In genomic region chr2:189658281-189658680, GRCh38 we compare ENCODE assay signal across 14 cellular contexts. TPM values are rescaled to one million over a fixed set of nuclear protein-coding genes. Genes with fewer than 3 reads are reported as not detected.
DNase-seq lines count a peak whose midpoint lies in the region; ATAC-seq, FAIRE-seq and TF ChIP-seq lines count a peak whose summit lies in the region.
"Had no signal": no experiment of that assay in that cellular context is flagged by ENCODE, and none has a peak within 500 bp of the region (broad histone marks: within the 10 kb centered on the region; RNA-seq: fewer than 3 reads in every experiment).

No MANE protein-coding gene starts in this region.

- H3K27ac ChIP-seq in H1 (ENCODE audit: low read depth, low read length), result no peak overlapping the region
- H3K27ac ChIP-seq: body of pancreas, RWPE1, vagina had no signal

- no peak overlapping the region for H2BK120ac ChIP-seq in H1 (replicated peaks; ENCODE audit: low read depth, low read length)

- POLR2A ChIA-PET in T-cell (lab: Charles Lee), result interaction anchor here (0.5 to 1.1 kb wide), 5 partner anchors 14 to 70 kb away, joined by 3 to 4 read pairs (median 3); no protein-coding TSS in a partner anchor
- POLR2A ChIA-PET in H1 (lab: Charles Lee; ENCODE audit: partially characterized antibody), result no interaction called here

- no peak for FAIRE-seq in H1 (lab: Jason Lieb, UNC)
- no peak for FAIRE-seq in frontal cortex (lab: Jason Lieb, UNC)
- FAIRE-seq: G401.6 had no signal

- no peak overlapping the region for H3K56ac ChIP-seq in H1 (replicated peaks; ENCODE audit: insufficient read length, low read depth, low read length)

- no peaks in the 10 kb centered on the region for H3K27me3 Mint-ChIP-seq in activated T-cell treated with anti-CD3 and anti-CD28 coated beads, Interleukin-2, amount 50 U/mL, for 24 hours
- H3K27me3 Mint-ChIP-seq in T-cell, result no peaks in the 10 kb centered on the region

- 0 out of 2 replicates have a peak overlapping the region, but pooled peaks have one; percentile 68 for H2AFZ ChIP-seq in H1 (ENCODE audit: low read length)

- DNase-seq in activated T-cell treated with anti-CD3 and anti-CD28 coated beads, Interleukin-2, amount 50 U/mL, for 24 hours, result no peak
- DNase-seq in activated T-cell treated with anti-CD3 and anti-CD28 coated beads, Interleukin-2, amount 50 U/mL, for 1 hour, result no peak
- DNase-seq in T-cell (peak in 18 of 34 experiments; percentile 8 to 44 (median 28)), H1 (ENCODE audit: low read depth in 1 of 2, low spot score in 2 of 2) (no peak), foreskin melanocyte (no peak), left lobe of liver (ENCODE audit: low spot score) (no peak), frontal cortex (ENCODE audit: low spot score in 2 of 2) (no peak)
- DNase-seq in stimulated activated naive CD8-positive, alpha-beta T cell treated with anti-CD3 and anti-CD28 coated beads, Interleukin-15, Interleukin-2, amounts not matched to agents 100 U/mL and 50 U/mL, for 24 hours, result peak; percentile 28
- DNase-seq: body of pancreas had no signal

- no peak overlapping the region for H3K18ac ChIP-seq in H1 (ENCODE audit: extremely low read depth, low read length)

- ATAC-seq in T-cell (replicated peaks in 1 of 4) (peak in 3 of 4 experiments; percentile 18 to 31 (median 26)), left lobe of liver (no peak)
- ATAC-seq in stimulated activated naive CD8-positive, alpha-beta T cell treated with anti-CD3 and anti-CD28 coated beads, Interleukin-15, Interleukin-2, amounts not matched to agents 100 U/mL and 50 U/mL, for 24 hours, result no peak
- ATAC-seq: body of pancreas, K562, WTC11 had no signal

- peaks cover 0 to 5% (median 0%) of the 10 kb centered on the region in 4 experiments; a peak in 2 of 7 replicates for H3K4me1 ChIP-seq in H1 (replicated peaks in 1 of 4; ENCODE audit: control insufficient read depth in 3 of 4, insufficient read depth in 4 of 4, low read length in 3 of 4)

- TF ChIP-seq POLR2A in H1 (IDR thresholded peaks at IDR 0.05; ENCODE audit: control extremely low read depth in 1 of 2, low read depth in 2 of 2, low read length in 2 of 2), result no peak

- H4K20me1 ChIP-seq in H1 (replicated peaks in 1 of 2; ENCODE audit: control insufficient read depth in 1 of 2, insufficient read depth in 2 of 2, low read length in 2 of 2), result no peaks in the 10 kb centered on the region

- no peak overlapping the region for H3K9ac ChIP-seq in H1 (replicated peaks in 1 of 4; ENCODE audit: extremely low read depth in 1 of 4, low read depth in 3 of 4, low read length in 3 of 4)

- peaks cover 0 to 3% of the 10 kb centered on the region in 2 experiments; a peak in 1 of 4 replicates for H3K9me3 ChIP-seq in H1 (ENCODE audit: insufficient read depth in 2 of 2, low read depth in 1 of 2, low read length in 1 of 2)
- H3K9me3 ChIP-seq: body of pancreas, vagina had no signal

- H3K4me3 Mint-ChIP-seq in activated T-cell treated with anti-CD3 and anti-CD28 coated beads, Interleukin-2, amount 50 U/mL, for 24 hours, result peak overlapping the region; percentile 48
- peak overlapping the region; percentile 32 to 65 (median 53) for H3K4me3 Mint-ChIP-seq in T-cell
- H3K4me3 Mint-ChIP-seq: WTC11 had no signal

- no peak overlapping the region for H2BK5ac ChIP-seq in H1 (ENCODE audit: low read depth, low read length)

- H3K27ac Mint-ChIP-seq in activated T-cell treated with anti-CD3 and anti-CD28 coated beads, Interleukin-2, amount 50 U/mL, for 24 hours, result peak overlapping the region; percentile 50
- peak overlapping the region; percentile 95 to 97 for H3K27ac Mint-ChIP-seq in T-cell
- H3K27ac Mint-ChIP-seq: WTC11 had no signal

- no peaks in the 10 kb centered on the region for H3K36me3 Mint-ChIP-seq in activated T-cell treated with anti-CD3 and anti-CD28 coated beads, Interleukin-2, amount 50 U/mL, for 24 hours (ENCODE audit: low read depth)
- no peaks in the 10 kb centered on the region for H3K36me3 Mint-ChIP-seq in T-cell

- 91% methylated on average over 2 of the region's 2 CpGs; no CpG with 5 or more reads in 1 of the 2 experiments for WGBS in H1 (ENCODE audit: extremely low coverage in 1 of 2, insufficient coverage in 1 of 2, insufficient read length in 1 of 2, insufficient replicate concordance in 2 of 2, low coverage in 1 of 2, low lambda C conversion rate in 2 of 2, missing lambda C conversion rate in 1 of 2), 2 experiments

- peaks cover 40% of the 10 kb centered on the region for H3K4me1 Mint-ChIP-seq in activated T-cell treated with anti-CD3 and anti-CD28 coated beads, Interleukin-2, amount 50 U/mL, for 24 hours (ENCODE audit: low read depth)
- H3K4me1 Mint-ChIP-seq in T-cell, result peaks cover 38 to 60% (median 50%) of the 10 kb centered on the region in 3 donors

- no peaks in the 10 kb centered on the region for H3K36me3 ChIP-seq in H1 (ENCODE audit: control insufficient read depth in 2 of 4, insufficient read depth in 4 of 4, low read length in 3 of 4)
- H3K36me3 ChIP-seq: vagina had no signal

- H3K9me3 Mint-ChIP-seq in activated T-cell treated with anti-CD3 and anti-CD28 coated beads, Interleukin-2, amount 50 U/mL, for 24 hours, result no peaks in the 10 kb centered on the region
- no peaks in the 10 kb centered on the region for H3K9me3 Mint-ChIP-seq in T-cell

- no peak overlapping the region for H3K14ac ChIP-seq in H1 (ENCODE audit: insufficient read length)

- no peak overlapping the region for H2AK5ac ChIP-seq in H1 (ENCODE audit: low read depth, low read length)

- H3K79me1 ChIP-seq in H1 (ENCODE audit: low read depth, low read length), result no peaks in the 10 kb centered on the region; the same call in 1 of the 2 replicates

- H2BK15ac ChIP-seq in H1 (ENCODE audit: low read length), result no peak overlapping the region

- H2BK20ac ChIP-seq in H1 (ENCODE audit: low read length), result no peak overlapping the region

- no peak overlapping the region for H3K4ac ChIP-seq in H1 (replicated peaks; ENCODE audit: insufficient read length, low read depth, low read length)

- H4K91ac ChIP-seq in H1 (replicated peaks; ENCODE audit: insufficient read length, low read length), result no peak overlapping the region

- peaks cover 0 to 17% of the 10 kb centered on the region in 2 experiments for H3K79me2 ChIP-seq in H1 (ENCODE audit: control insufficient read depth in 1 of 2, insufficient read depth in 2 of 2, low read length in 2 of 2)

- no peaks in the 10 kb centered on the region for H3K27me3 ChIP-seq in H1 (replicated peaks in 1 of 4; ENCODE audit: control insufficient read depth in 3 of 4, extremely low read depth in 1 of 4, insufficient read depth in 3 of 4, low read length in 3 of 4)
- H3K27me3 ChIP-seq: body of pancreas, vagina had no signal

- H4K5ac ChIP-seq in H1 (ENCODE audit: insufficient read length, low read depth, low read length), result no peak overlapping the region

- no peak overlapping the region for H3K4me3 ChIP-seq in H1 (ENCODE audit: extremely low read depth in 1 of 4, insufficient read depth in 2 of 4, low read depth in 3 of 4, low read length in 4 of 4)
- H3K4me3 ChIP-seq: body of pancreas, K562, vagina had no signal

- CTCF ChIA-PET in T-cell (lab: Charles Lee), result interaction anchor here (0.6 to 9.1 kb wide), 14 partner anchors 15 to 812 kb away, joined by 3 to 74 read pairs (median 6); partner anchors contain the start of genes ANKAR (in 2 of the 2), OSGEPL1 (in 2 of the 2) and SLC40A1 (in 1 of the 2)
- CTCF ChIA-PET in H1 (lab: Charles Lee; ENCODE audit: partially characterized antibody), result interaction anchor here (0.6 to 6.3 kb wide), 14 partner anchors 15 to 261 kb away, joined by 3 to 82 read pairs (median 6); partner anchors contain the start of genes ANKAR and OSGEPL1

- no peak for TF ChIP-seq CTCF in H1 (IDR thresholded peaks at IDR 0.05; ENCODE audit: control extremely low read depth in 1 of 3, insufficient read depth in 1 of 3, low read depth in 1 of 3, low read length in 3 of 3)

- peaks cover 2% of the 10 kb centered on the region; the same call in 1 of the 2 replicates for H3K23me2 ChIP-seq in H1 (ENCODE audit: low read depth, low read length)

- H4K8ac ChIP-seq in H1 (ENCODE audit: extremely low read depth, insufficient read depth, low read length), result no peak overlapping the region

- TF ChIP-seq EP300 in H1 (IDR thresholded peaks at IDR 0.05; ENCODE audit: borderline replicate concordance in 1 of 2, low read depth in 2 of 2, low read length in 2 of 2), result no peak

- no peak overlapping the region for H3K4me2 ChIP-seq in H1 (ENCODE audit: insufficient read depth in 1 of 2, low read depth in 2 of 2, low read length in 2 of 2)

- H2BK12ac ChIP-seq in H1 (ENCODE audit: low read depth, low read length), result no peak overlapping the region

- peak overlapping the region; percentile 47 for H3K23ac ChIP-seq in H1 (ENCODE audit: insufficient read length)

- no peak for TF ChIP-seq RAD21 in H1 (IDR thresholded peaks at IDR 0.05 in 1 of 2, conservative IDR thresholded peaks at IDR 0.05 in 1 of 2; ENCODE audit: low read depth in 2 of 2, low read length in 2 of 2)

TF ChIP-seq in H1, 55 proteins besides CTCF, POLR2A, EP300 and RAD21 (continues in another document):
- TF ChIP-seq GTF2F1 (IDR thresholded peaks at IDR 0.05; ENCODE audit: borderline replicate concordance, low read depth, low read length) (no peak), CHD2 (IDR thresholded peaks at IDR 0.05; ENCODE audit: low read length) (no peak), KDM5A (IDR thresholded peaks at IDR 0.05; ENCODE audit: low read length) (no peak), FOSL1 (IDR thresholded peaks at IDR 0.05; ENCODE audit: insufficient read depth, low read depth, low read length) (no peak)

RNA-seq across cellular contexts. Expression of gene ASNSD1, which starts 3.0 kb away (rescaled TPM):
- total RNA-seq in T-cell (10 to 100 TPM; 31.7 to 43.8 (median 35.9) TPM), left lobe of liver (19.1 TPM), frontal cortex (133 TPM)
- total RNA-seq in H1 (2021; fragmentation: NEBNext Ultra II Directional; extraction: Animal tissue kit (Norgen Biotek cat#: 25700)), result 37.7 and 44.8 TPM in 2 replicates
- 7.1 and 14.1 TPM in 2 replicates for polyA plus RNA-seq in H1 (2011; rRNA removed)
- polyA plus RNA-seq in H1 (2011; cell fraction: cytosol; rRNA removed), result 25.6 TPM
- polyA plus RNA-seq in H1 (2011; cell fraction: nucleus; rRNA removed), result 5.2 TPM
- 22.2 to 46.5 TPM (median 24.8 TPM) in 4 replicates for polyA plus RNA-seq in H1 (2012, experiment 1 of 2)
- 4.0 TPM for polyA plus RNA-seq in H1 (2012, experiment 2 of 2)
- polyA plus RNA-seq in H1 (2013, experiment 1 of 2), result 60.0 TPM
- polyA plus RNA-seq in H1 (2013, experiment 2 of 2), result 64.5 TPM
- 17.7 and 24.4 TPM in 2 replicates for polyA minus RNA-seq in H1 (2011; rRNA and poly(A)+ RNA removed)
- 82.5 TPM for polyA minus RNA-seq in H1 (2011; cell fraction: cytosol; rRNA and poly(A)+ RNA removed)
- 14.6 TPM for polyA minus RNA-seq in H1 (2011; cell fraction: nucleus; rRNA and poly(A)+ RNA removed)

RNA-seq across cellular contexts. Expression of gene ANKAR, which starts 16.2 kb away (rescaled TPM):
- total RNA-seq in T-cell (10 to 100 TPM; 12.5 to 14.9 (median 12.9) TPM), left lobe of liver (3.5 TPM), frontal cortex (52.2 TPM)
- total RNA-seq in H1 (2021; fragmentation: NEBNext Ultra II Directional; extraction: Animal tissue kit (Norgen Biotek cat#: 25700)), result 1.5 and 1.7 TPM in 2 replicates
- polyA plus RNA-seq in H1 (2011; rRNA removed), result 0.47 and 0.56 TPM in 2 replicates
- polyA plus RNA-seq in H1 (2011; cell fraction: cytosol; rRNA removed), result 0.97 TPM
- 1.2 TPM for polyA plus RNA-seq in H1 (2011; cell fraction: nucleus; rRNA removed)
- 0.31 to 1.0 TPM (median 0.70 TPM) in 4 replicates for polyA plus RNA-seq in H1 (2012, experiment 1 of 2)
- not detected for polyA plus RNA-seq in H1 (2012, experiment 2 of 2)
- 1.1 TPM for polyA plus RNA-seq in H1 (2013, experiment 1 of 2)
- polyA plus RNA-seq in H1 (2013, experiment 2 of 2), result 1.2 TPM
- 1.3 TPM in 2 replicates for polyA minus RNA-seq in H1 (2011; rRNA and poly(A)+ RNA removed)
- 1.1 TPM for polyA minus RNA-seq in H1 (2011; cell fraction: cytosol; rRNA and poly(A)+ RNA removed)
- polyA minus RNA-seq in H1 (2011; cell fraction: nucleus; rRNA and poly(A)+ RNA removed), result 4.2 TPM

Comparison
In these comparisons a context has a peak if more than half of its experiments do, and no peak if none do; other contexts are left out.
1. DNase-seq: peak in T-cell (18 of 34) and stimulated activated naive CD8-positive, alpha-beta T cell treated with anti-CD3 and anti-CD28 coated beads, Interleukin-15, Interleukin-2, amounts not matched to agents 100 U/mL and 50 U/mL, for 24 hours (single experiment); none in activated T-cell treated with anti-CD3 and anti-CD28 coated beads, Interleukin-2, amount 50 U/mL, for 24 hours (single experiment), activated T-cell treated with anti-CD3 and anti-CD28 coated beads, Interleukin-2, amount 50 U/mL, for 1 hour (single experiment), H1 (0 of 2), foreskin melanocyte (single experiment), left lobe of liver (single experiment) and frontal cortex (0 of 2).
2. ATAC-seq: peak in T-cell (3 of 4); none in stimulated activated naive CD8-positive, alpha-beta T cell treated with anti-CD3 and anti-CD28 coated beads, Interleukin-15, Interleukin-2, amounts not matched to agents 100 U/mL and 50 U/mL, for 24 hours (single experiment) and left lobe of liver (single experiment).